Comparison of ENCODE assay signal across 8 cellular contexts in genomic region chr12:124457287-124458219, GRCh38.
DNase-seq lines count a peak whose midpoint lies in the region; ATAC-seq, FAIRE-seq and TF ChIP-seq lines count a peak whose summit lies in the region.

No MANE protein-coding gene starts in this region.

- H3K9me3 Mint-ChIP-seq in natural killer cell treated with Interleukin-12 subunit alpha and Interleukin-12 subunit beta and Interleukin-15 and Interleukin-18, amount 100 ng/mL, for 72 hours: no peaks in the 10 kb centered on the region
- H3K9me3 Mint-ChIP-seq in type B pancreatic cell: no peaks in the 10 kb centered on the region
- no peaks in the 10 kb centered on the region for H3K9me3 Mint-ChIP-seq in Caco-2 (ENCODE audit: unreplicated experiment)

- H3K27ac ChIP-seq in effector memory CD4-positive, alpha-beta T cell (ENCODE audit: insufficient read depth, low read length, poor library complexity, severe bottlenecking): peak overlapping the region; percentile 85

- POLR2A ChIA-PET in Caco-2 (lab: Charles Lee): no interaction called here

- H3K27ac Mint-ChIP-seq in natural killer cell treated with Interleukin-12 subunit alpha and Interleukin-12 subunit beta and Interleukin-15 and Interleukin-18, amount 100 ng/mL, for 72 hours: peak overlapping the region; percentile 59 to 69
- H3K27ac Mint-ChIP-seq in type B pancreatic cell (no peak overlapping the region), Caco-2 (ENCODE audit: unreplicated experiment) (no peak overlapping the region)

- TF ChIP-seq CTCF in type B pancreatic cell (conservative IDR thresholded peaks at IDR 0.05) (no peak), Caco-2 (IDR thresholded peaks at IDR 0.05; ENCODE audit: insufficient read depth in 1 of 2, low read depth in 1 of 2, low read length in 1 of 2, severe bottlenecking in 1 of 2, unreplicated experiment in 1 of 2) (no peak)

- peak overlapping the region; percentile 70 for H3K4me3 Mint-ChIP-seq in natural killer cell treated with Interleukin-12 subunit alpha and Interleukin-12 subunit beta and Interleukin-15 and Interleukin-18, amount 100 ng/mL, for 72 hours
- H3K4me3 Mint-ChIP-seq in type B pancreatic cell (no peak overlapping the region), Caco-2 (ENCODE audit: unreplicated experiment) (no peak overlapping the region)

- peak; percentile 42; the same call in 1 of the 2 replicates for TF ChIP-seq POLR2A in GM12892 (IDR thresholded peaks at IDR 0.05; ENCODE audit: low read depth, low read length)

- intact Hi-C loops in Caco-2 (cut with micrococcal nuclease; ENCODE audit: unreplicated experiment): no loop called here

- no peaks in the 10 kb centered on the region for H3K9me3 ChIP-seq in effector memory CD4-positive, alpha-beta T cell (ENCODE audit: control insufficient read depth, low read length)
- no peaks in the 10 kb centered on the region for H3K9me3 ChIP-seq in Caco-2

- H3K4me3 ChIP-seq in effector memory CD4-positive, alpha-beta T cell (ENCODE audit: insufficient read depth, low read depth, low read length, poor library complexity, severe bottlenecking): peak overlapping the region; percentile 60
- H3K4me3 ChIP-seq in Caco-2 (ENCODE audit: low read depth, low read length): no peak overlapping the region

- H3K4me1 ChIP-seq in effector memory CD4-positive, alpha-beta T cell (ENCODE audit: control insufficient read depth, insufficient read depth, low read length, poor library complexity, severe bottlenecking): peaks cover 43% of the 10 kb centered on the region
- no peaks in the 10 kb centered on the region for H3K4me1 ChIP-seq in Caco-2

- peak; percentile 97 for FAIRE-seq in GM12892 (lab: Jason Lieb, UNC)

- peak; percentile 67 for DNase-seq in GM12892 (ENCODE audit: insufficient read length)
- DNase-seq in activated CD4-positive, alpha-beta T cell treated with anti-CD3 and anti-CD28 coated beads, Interleukin-2, amount 50 U/mL, for 24 hours (ENCODE audit: low read depth in 1 of 2, low spot score in 1 of 2): peak; percentile 16 to 36
- DNase-seq in effector memory CD4-positive, alpha-beta T cell: peak; percentile 45 to 71 (median 64)
- peak; percentile 88 for DNase-seq in natural killer cell treated with Interleukin-12 subunit alpha and Interleukin-12 subunit beta and Interleukin-15 and Interleukin-18, amount 100 ng/mL, for 72 hours (ENCODE audit: low spot score)
- DNase-seq in type B pancreatic cell (ENCODE audit: extremely low spot score, unreplicated experiment): peak; percentile 71
- no peak for DNase-seq in Caco-2

- H3K4me1 Mint-ChIP-seq in natural killer cell treated with Interleukin-12 subunit alpha and Interleukin-12 subunit beta and Interleukin-15 and Interleukin-18, amount 100 ng/mL, for 72 hours (ENCODE audit: low read depth in 2 of 2): peaks cover 55 to 63% of the 10 kb centered on the region in 2 donors
- peaks cover 14% of the 10 kb centered on the region for H3K4me1 Mint-ChIP-seq in type B pancreatic cell (ENCODE audit: unreplicated experiment)
- no peaks in the 10 kb centered on the region for H3K4me1 Mint-ChIP-seq in Caco-2 (ENCODE audit: low read depth, unreplicated experiment)

- BruUV-seq in Caco-2 (replicated peaks; lab: Mats Ljungman, UMichigan): no TSS peak

- no peaks in the 10 kb centered on the region for H3K27me3 ChIP-seq in effector memory CD4-positive, alpha-beta T cell (replicated peaks; ENCODE audit: control insufficient read depth, insufficient read depth, low read length, poor library complexity, severe bottlenecking)
- H3K27me3 ChIP-seq in Caco-2 (replicated peaks; ENCODE audit: control insufficient read depth, insufficient read depth, low read length): no peaks in the 10 kb centered on the region

- H3K27me3 Mint-ChIP-seq in natural killer cell treated with Interleukin-12 subunit alpha and Interleukin-12 subunit beta and Interleukin-15 and Interleukin-18, amount 100 ng/mL, for 72 hours: no peaks in the 10 kb centered on the region
- H3K27me3 Mint-ChIP-seq in type B pancreatic cell (no peaks in the 10 kb centered on the region), Caco-2 (ENCODE audit: insufficient read depth, unreplicated experiment) (no peaks in the 10 kb centered on the region)

- ATAC-seq in HG03378 (IDR thresholded peaks at IDR 0.05; ENCODE audit: unreplicated experiment) (peak; percentile 32), GM18909 (IDR thresholded peaks at IDR 0.05; ENCODE audit: poor library complexity, unreplicated experiment) (no peak)
- peak; percentile 54 to 79 for ATAC-seq in natural killer cell treated with Interleukin-12 subunit alpha and Interleukin-12 subunit beta and Interleukin-15 and Interleukin-18, amount 100 ng/mL, for 72 hours

- CTCF ChIA-PET in Caco-2 (lab: Charles Lee): no interaction called here

- peaks cover 13% of the 10 kb centered on the region for H3K36me3 ChIP-seq in effector memory CD4-positive, alpha-beta T cell (ENCODE audit: control insufficient read depth, insufficient read depth, low read length)
- H3K36me3 ChIP-seq in Caco-2 (ENCODE audit: control insufficient read depth, insufficient read depth, low read length): peaks cover 3% of the 10 kb centered on the region

- peaks cover 7% of the 10 kb centered on the region for H3K36me3 Mint-ChIP-seq in natural killer cell treated with Interleukin-12 subunit alpha and Interleukin-12 subunit beta and Interleukin-15 and Interleukin-18, amount 100 ng/mL, for 72 hours
- H3K36me3 Mint-ChIP-seq in type B pancreatic cell (peaks cover 19% of the 10 kb centered on the region), Caco-2 (ENCODE audit: insufficient read depth, unreplicated experiment) (peaks cover 54% of the 10 kb centered on the region)

Comparison
In these comparisons a context has a peak if more than half of its experiments do, and no peak if none do; other contexts are left out.
1. DNase-seq: peak in GM12892 (single experiment), activated CD4-positive, alpha-beta T cell treated with anti-CD3 and anti-CD28 coated beads, Interleukin-2, amount 50 U/mL, for 24 hours (2 of 2), effector memory CD4-positive, alpha-beta T cell (3 of 3), natural killer cell treated with Interleukin-12 subunit alpha and Interleukin-12 subunit beta and Interleukin-15 and Interleukin-18, amount 100 ng/mL, for 72 hours (single experiment) and type B pancreatic cell (single experiment); none in Caco-2 (0 of 2).
2. H3K27ac Mint-ChIP-seq: peak in natural killer cell treated with Interleukin-12 subunit alpha and Interleukin-12 subunit beta and Interleukin-15 and Interleukin-18, amount 100 ng/mL, for 72 hours (2 of 2); none in type B pancreatic cell (single experiment) and Caco-2 (single experiment).